ENCODE assay signal across 9 cellular contexts in the genomic region with DNA sequence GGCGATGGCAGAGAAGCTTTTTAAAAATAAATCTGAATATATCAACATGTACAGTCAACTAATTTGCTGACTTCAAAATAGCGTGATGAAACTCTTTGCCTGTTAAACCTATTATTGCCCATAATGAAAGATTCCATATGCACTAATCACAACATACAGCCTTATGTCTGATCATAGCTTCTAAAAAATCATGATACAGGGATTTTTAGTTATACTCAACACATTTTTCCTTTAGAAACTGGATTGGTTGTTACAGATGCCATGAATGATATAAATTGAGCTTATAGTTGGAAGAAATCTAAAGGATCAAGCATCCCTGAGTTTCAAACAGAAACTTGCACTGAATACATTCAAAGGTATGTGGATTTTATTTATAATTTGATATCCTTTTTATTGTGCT. TPM values are rescaled to one million over a fixed set of nuclear protein-coding genes. Genes with fewer than 3 reads are reported as not detected.
"Had no signal": no experiment of that assay in that cellular context is flagged by ENCODE, and none has a peak within 500 bp of the region (broad histone marks: within the 10 kb centered on the region; RNA-seq: fewer than 3 reads in every experiment).

TSS of gene AMELX (plus strand) at position 301 of the 400 bp plus-strand sequence. CDS start 1,376 bp downstream, outside the sequence.

- FAIRE-seq: HepG2, HTR-8/SVneo, K562 had no signal

- H3K9me3 Mint-ChIP-seq: IgD-negative memory B cell had no signal

- H3K4me1 Mint-ChIP-seq: IgD-negative memory B cell had no signal

- DNase-seq: IMR-90, KBM-7, KG1 had no signal

- H3K27ac ChIP-seq: HL-60 had no signal

- H3K4me3 ChIP-seq: K562 had no signal

- H3K27ac Mint-ChIP-seq: IgD-negative memory B cell had no signal

- H3K4me3 Mint-ChIP-seq: IgD-negative memory B cell had no signal

- H3K27me3 Mint-ChIP-seq: IgD-negative memory B cell had no signal

- ATAC-seq: HepG2, K562 had no signal

RNA-seq across cellular contexts. Expression of gene AMELX, which starts in this region (rescaled TPM):
- total RNA-seq: HepG2, HT1080, IMR-90 had no signal
